ENCODE assay signal across 25 cellular contexts in genomic region chr4:165784672-165785071, GRCh38.
DNase-seq lines count a peak whose midpoint lies in the region; ATAC-seq and TF ChIP-seq lines count a peak whose summit lies in the region.
"Had no signal": no experiment of that assay in that cellular context is flagged by ENCODE, and none has a peak within 500 bp of the region (broad histone marks: within the 10 kb centered on the region; RNA-seq: fewer than 3 reads in every experiment).

No MANE protein-coding gene starts in this region.

- intact Hi-C loops in left ventricle myocardium inferior (cut with micrococcal nuclease), result no loop called here

- H3K4me1 Mint-ChIP-seq in stimulated activated effector memory CD8-positive, alpha-beta T cell treated with anti-CD3 and anti-CD28 coated beads, Interleukin-12 subunit alpha, Interleukin-12 subunit beta, amount 100 ng/mL, for 72 hours, result no peaks in the 10 kb centered on the region
- H3K4me1 Mint-ChIP-seq: CD4-positive, CD25-positive, alpha-beta regulatory T cell; naive thymus-derived CD8-positive, alpha-beta T cell had no signal

- peaks cover 8% of the 10 kb centered on the region for H3K9me3 Mint-ChIP-seq in stimulated activated effector memory CD8-positive, alpha-beta T cell treated with anti-CD3 and anti-CD28 coated beads, Interleukin-12 subunit alpha, Interleukin-12 subunit beta, amount 100 ng/mL, for 72 hours

- no peak overlapping the region for H2BK120ac ChIP-seq in mesendoderm (ENCODE audit: low read depth, low read length)

- H3K4me2 ChIP-seq in mesendoderm (ENCODE audit: low read length), result no peak overlapping the region
- H3K4me2 ChIP-seq: KMS-11 had no signal

- no peaks in the 10 kb centered on the region for H3K79me2 ChIP-seq in mesendoderm (ENCODE audit: control insufficient read depth, insufficient read depth, low read length)

- no peaks in the 10 kb centered on the region for H3K36me3 Mint-ChIP-seq in stimulated activated effector memory CD8-positive, alpha-beta T cell treated with anti-CD3 and anti-CD28 coated beads, Interleukin-12 subunit alpha, Interleukin-12 subunit beta, amount 100 ng/mL, for 72 hours
- H3K36me3 Mint-ChIP-seq: CD4-positive, CD25-positive, alpha-beta regulatory T cell; naive thymus-derived CD8-positive, alpha-beta T cell had no signal

- no peak for ATAC-seq in GM18873 (IDR thresholded peaks at IDR 0.05; ENCODE audit: low FRiP score, unreplicated experiment)
- ATAC-seq in stimulated activated effector memory CD8-positive, alpha-beta T cell treated with anti-CD3 and anti-CD28 coated beads, Interleukin-12 subunit alpha, Interleukin-12 subunit beta, amount 100 ng/mL, for 72 hours, result no peak
- ATAC-seq in GM19455 (IDR thresholded peaks at IDR 0.05; ENCODE audit: unreplicated experiment), result no peak
- ATAC-seq: activated T-cell treated with anti-CD3 and anti-CD28 coated beads, Interleukin-2, amount 50 U/mL, for 72 hours; foreskin keratinocyte; naive thymus-derived CD8-positive, alpha-beta T cell had no signal

- no peak overlapping the region for H3K27ac Mint-ChIP-seq in stimulated activated effector memory CD8-positive, alpha-beta T cell treated with anti-CD3 and anti-CD28 coated beads, Interleukin-12 subunit alpha, Interleukin-12 subunit beta, amount 100 ng/mL, for 72 hours
- H3K27ac Mint-ChIP-seq: activated T-cell treated with anti-CD3 and anti-CD28 coated beads, Interleukin-2, amount 50 U/mL, for 72 hours; CD4-positive, CD25-positive, alpha-beta regulatory T cell; naive thymus-derived CD8-positive, alpha-beta T cell had no signal

- H3K4me1 ChIP-seq in left ventricle myocardium inferior, result peaks cover 36% of the 10 kb centered on the region
- no peaks in the 10 kb centered on the region for H3K4me1 ChIP-seq in mesendoderm (ENCODE audit: control insufficient read depth, low read depth, low read length)
- H3K4me1 ChIP-seq: foreskin keratinocyte, HAP-1, thyroid gland had no signal

- no peaks in the 10 kb centered on the region for H3K9me3 ChIP-seq in left ventricle myocardium inferior (replicated peaks)
- H3K9me3 ChIP-seq: HAP-1, ovary, thyroid gland had no signal

- H3K23ac ChIP-seq in mesendoderm (ENCODE audit: low read length), result no peak overlapping the region

- no peak overlapping the region for H2AK5ac ChIP-seq in mesendoderm (ENCODE audit: low read length)

- WGBS in mesendoderm (ENCODE audit: extremely low coverage, insufficient coverage, low lambda C conversion rate), result no CpG with 5 or more reads among the region's 1 CpG

- no peak for TF ChIP-seq CTCF in left ventricle myocardium inferior (IDR thresholded peaks at IDR 0.05; ENCODE audit: borderline replicate concordance)

- no peak overlapping the region for H3K4me3 Mint-ChIP-seq in stimulated activated effector memory CD8-positive, alpha-beta T cell treated with anti-CD3 and anti-CD28 coated beads, Interleukin-12 subunit alpha, Interleukin-12 subunit beta, amount 100 ng/mL, for 72 hours
- H3K4me3 Mint-ChIP-seq: activated T-cell treated with anti-CD3 and anti-CD28 coated beads, Interleukin-2, amount 50 U/mL, for 72 hours; CD4-positive, CD25-positive, alpha-beta regulatory T cell; naive thymus-derived CD8-positive, alpha-beta T cell had no signal

- no peak overlapping the region for H2BK15ac ChIP-seq in mesendoderm (replicated peaks; ENCODE audit: low read depth)

- no peak overlapping the region for H4K8ac ChIP-seq in mesendoderm (ENCODE audit: low read depth, low read length)

- no peak overlapping the region for H3K4ac ChIP-seq in mesendoderm (ENCODE audit: low read depth, low read length)

- H3K27ac ChIP-seq in left ventricle myocardium inferior (replicated peaks), result no peak overlapping the region
- no peak overlapping the region for H3K27ac ChIP-seq in mesendoderm (ENCODE audit: low read depth, low read length)
- H3K27ac ChIP-seq: foreskin keratinocyte, KMS-11, ovary, thyroid gland had no signal

- H3K56ac ChIP-seq in mesendoderm (ENCODE audit: low read length), result no peak overlapping the region

- H3K27me3 ChIP-seq in left ventricle myocardium inferior (ENCODE audit: low read depth) (no peaks in the 10 kb centered on the region), mesendoderm (ENCODE audit: insufficient read depth, low read length, poor library complexity) (no peaks in the 10 kb centered on the region)
- H3K27me3 ChIP-seq: foreskin keratinocyte, ovary, thyroid gland had no signal

- H3K9ac ChIP-seq in mesendoderm (ENCODE audit: low read length), result no peak overlapping the region
- H3K9ac ChIP-seq: KMS-11 had no signal

- no peak overlapping the region for H4K5ac ChIP-seq in mesendoderm (ENCODE audit: low read length)

- H3K4me3 ChIP-seq in left ventricle myocardium inferior (no peak overlapping the region), mesendoderm (ENCODE audit: low read length) (no peak overlapping the region)
- H3K4me3 ChIP-seq: HAP-1, ovary, thyroid gland had no signal

- H3K79me1 ChIP-seq in mesendoderm (ENCODE audit: low read length), result no peaks in the 10 kb centered on the region

- DNase-seq in A172 (ENCODE audit: low spot score) (peak; percentile 3), NCI-H1092 (lab: John Stamatoyannopoulos, UW) (peak; percentile 85), NCI-H748 treated with DMSO at 0.1 percent for 48 hours (lab: John Stamatoyannopoulos, UW) (peak; percentile 31), left ventricle myocardium inferior (peak; percentile 41), mesendoderm (no peak)
- DNase-seq in stimulated activated effector memory CD8-positive, alpha-beta T cell treated with anti-CD3 and anti-CD28 coated beads, Interleukin-12 subunit alpha, Interleukin-12 subunit beta, amount 100 ng/mL, for 72 hours (ENCODE audit: low spot score in 2 of 2), result no peak
- DNase-seq: activated naive CD4-positive, alpha-beta T cell treated with anti-CD3 and anti-CD28 coated beads, Interleukin-2, amount 50 U/mL, for 16 hours; activated T-cell treated with anti-CD3 and anti-CD28 coated beads, Interleukin-2, amount 50 U/mL, for 72 hours; anterior cingulate cortex; CD4-positive, CD25-positive, alpha-beta regulatory T cell; central memory CD4-positive, alpha-beta T cell; foreskin keratinocyte; GF-D8; kidney; mesenchymal stem cell; naive thymus-derived CD8-positive, alpha-beta T cell; NCI-H510A; stimulated activated CD4-positive, alpha-beta T cell treated with anti-CD3 and anti-CD28 coated beads, Interleukin-2, amount 100 ng/mL, for 24 hours; stimulated activated naive CD4-positive, alpha-beta T cell treated with Interleukin-2 at 50 U/mL for 16 hours had no signal

- no peak overlapping the region for H3K18ac ChIP-seq in mesendoderm (ENCODE audit: low read length)

- no peaks in the 10 kb centered on the region for H3K36me3 ChIP-seq in left ventricle myocardium inferior
- no peaks in the 10 kb centered on the region for H3K36me3 ChIP-seq in mesendoderm (ENCODE audit: control insufficient read depth, insufficient read depth, low read length)
- H3K36me3 ChIP-seq: HAP-1, ovary, thyroid gland had no signal

- no peak overlapping the region for H2BK5ac ChIP-seq in mesendoderm (ENCODE audit: low read length)

Comparison
In these comparisons a context has a peak if more than half of its experiments do, and no peak if none do; other contexts are left out.
1. DNase-seq: peak in A172 (single experiment), NCI-H1092 (single experiment), NCI-H748 treated with DMSO at 0.1 percent for 48 hours (single experiment) and left ventricle myocardium inferior (single experiment); none in mesendoderm (single experiment) and stimulated activated effector memory CD8-positive, alpha-beta T cell treated with anti-CD3 and anti-CD28 coated beads, Interleukin-12 subunit alpha, Interleukin-12 subunit beta, amount 100 ng/mL, for 72 hours (0 of 2).